8 cellular contexts compared by ENCODE assay signal in genomic region chr14:20530771-20531571, GRCh38. TPM values are rescaled to one million over a fixed set of nuclear protein-coding genes. Genes with fewer than 3 reads are reported as not detected.
DNase-seq lines count a peak whose midpoint lies in the region; ATAC-seq and TF ChIP-seq lines count a peak whose summit lies in the region.

No MANE protein-coding gene starts in this region.

- 18 to 24% (median 20%) methylated on average over 8 of the region's 8 CpGs for WGBS in ovary, 3 donors
- 9 to 16% methylated on average over 8 of the region's 8 CpGs for WGBS in thyroid gland, 2 donors

- intact Hi-C loops in ovary (cut with DNase I) (no loop called here), thyroid gland (cut with DNase I) (loop anchor here (10.0 kb wide), 1 partner anchor 164 kb away; no protein-coding TSS in a partner anchor)

- TF ChIP-seq EP300 in ovary (IDR thresholded peaks at IDR 0.05) = no peak

- TF ChIP-seq CTCF in fibroblast of villous mesenchyme (IDR thresholded peaks at IDR 0.05; ENCODE audit: insufficient read depth, low read depth, low read length) = peak; percentile 65
- no peak for TF ChIP-seq CTCF in ovary (IDR thresholded peaks at IDR 0.05)
- TF ChIP-seq CTCF in thyroid gland (IDR thresholded peaks at IDR 0.05) = peak; percentile 45 to 76 (median 66)

- DNase-seq in GM04504 (ENCODE audit: low read depth) (peak; percentile 28), KG1 (lab: John Stamatoyannopoulos, UW) (peak; percentile 35), RPMI8226 (peak; percentile 67), activated T-helper 1 cell treated with Interleukin-2 at 50 U/mL for 16 hours (ENCODE audit: low read depth) (peak; percentile 48), fibroblast of villous mesenchyme (ENCODE audit: low read depth) (peak; percentile 78), ovary (peak; percentile 9 to 54 (median 37)), thyroid gland (peak; percentile 84 to 91)

- TF ChIP-seq POLR2A in ovary (IDR thresholded peaks at IDR 0.05) (no peak), thyroid gland (IDR thresholded peaks at IDR 0.05) (no peak)

- no peaks in the 10 kb centered on the region for H3K4me1 ChIP-seq in ovary (ENCODE audit: insufficient read depth)
- no peaks in the 10 kb centered on the region for H3K4me1 ChIP-seq in thyroid gland

- no peaks in the 10 kb centered on the region for H3K36me3 ChIP-seq in ovary
- H3K36me3 ChIP-seq in thyroid gland = no peaks in the 10 kb centered on the region

- H3K27ac ChIP-seq in ovary = no peak overlapping the region
- H3K27ac ChIP-seq in thyroid gland = no peak overlapping the region

- H3K9me3 ChIP-seq in ovary (no peaks in the 10 kb centered on the region), thyroid gland (no peaks in the 10 kb centered on the region)

- no peaks in the 10 kb centered on the region for H3K27me3 ChIP-seq in ovary
- H3K27me3 ChIP-seq in thyroid gland = no peaks in the 10 kb centered on the region

- ATAC-seq in GM21447 (IDR thresholded peaks at IDR 0.05; ENCODE audit: unreplicated experiment) = no peak

- H3K4me3 ChIP-seq in fibroblast of villous mesenchyme (ENCODE audit: low read depth, low read length) (no peak overlapping the region), ovary (no peak overlapping the region), thyroid gland (replicated peaks in 1 of 3) (no peak overlapping the region)

RNA-seq across cellular contexts. Expression of gene RNASE10, which starts 25.6 kb away (rescaled TPM):
- total RNA-seq in fibroblast of villous mesenchyme (not detected in 2 replicates), ovary (under 1 TPM in 5 of 7 donors, not detected in 2; 0.20 to 0.75 (median 0.53) TPM), thyroid gland (not detected)
- under 1 TPM in 1 of 2 donors, not detected in 1; 0.06 TPM for polyA plus RNA-seq in ovary

RNA-seq across cellular contexts. Expression of gene RNASE9, which starts 29.9 kb away (rescaled TPM):
- not detected in 2 replicates for total RNA-seq in fibroblast of villous mesenchyme
- total RNA-seq in ovary = not detected
- polyA plus RNA-seq in ovary = not detected
- not detected for total RNA-seq in thyroid gland

RNA-seq across cellular contexts. Expression of gene RNASE11, which starts 56.8 kb away (rescaled TPM):
- not detected in 2 replicates for total RNA-seq in fibroblast of villous mesenchyme
- not detected for total RNA-seq in ovary
- under 1 TPM in 1 of 2 donors, not detected in 1; 0.28 TPM for polyA plus RNA-seq in ovary
- total RNA-seq in thyroid gland = not detected

Comparison
In these comparisons a context has a peak if more than half of its experiments do, and no peak if none do; other contexts are left out.
1. DNase-seq: peak in every context shown above with its lines; median percentile 88 in thyroid gland; 78 in fibroblast of villous mesenchyme; 67 in RPMI8226; 48 in activated T-helper 1 cell treated with Interleukin-2 at 50 U/mL for 16 hours; 37 in ovary; 35 in KG1; 28 in GM04504.
2. CTCF ChIP-seq: peak in fibroblast of villous mesenchyme (single experiment) and thyroid gland (6 of 6); none in ovary (0 of 3).